1 cellular context compared by ENCODE assay signal in genomic region chr13:48162182-48162581, GRCh38.
TF ChIP-seq lines count a peak whose summit lies in the region.

No MANE protein-coding gene starts in this region.

TF ChIP-seq in GM23338, 12 proteins besides CTCF, POLR2A, EP300 and RAD21 (continued from another document):
- no peak for TF ChIP-seq ZNF462 (CRISPR knock-in tag; IDR thresholded peaks at IDR 0.05)
- TF ChIP-seq STAT1 (IDR thresholded peaks at IDR 0.05; ENCODE audit: unreplicated experiment), result no peak
- no peak for TF ChIP-seq NANOG (IDR thresholded peaks at IDR 0.05; ENCODE audit: borderline replicate concordance)
- no peak for TF ChIP-seq CREB1 (CRISPR knock-in tag; IDR thresholded peaks at IDR 0.05; ENCODE audit: low read depth)
- TF ChIP-seq EZH2phosphoT487 (IDR thresholded peaks at IDR 0.05; ENCODE audit: unreplicated experiment), result no peak
- TF ChIP-seq JUNB (IDR thresholded peaks at IDR 0.05; ENCODE audit: unreplicated experiment), result no peak
- no peak for TF ChIP-seq REST (IDR thresholded peaks at IDR 0.05; ENCODE audit: unreplicated experiment)
- no peak for TF ChIP-seq ZNF331 (CRISPR knock-in tag; IDR thresholded peaks at IDR 0.05; ENCODE audit: low read depth)
- TF ChIP-seq ETS1 (IDR thresholded peaks at IDR 0.05), result no peak
